25 cellular contexts compared by ENCODE assay signal in the genomic region with DNA sequence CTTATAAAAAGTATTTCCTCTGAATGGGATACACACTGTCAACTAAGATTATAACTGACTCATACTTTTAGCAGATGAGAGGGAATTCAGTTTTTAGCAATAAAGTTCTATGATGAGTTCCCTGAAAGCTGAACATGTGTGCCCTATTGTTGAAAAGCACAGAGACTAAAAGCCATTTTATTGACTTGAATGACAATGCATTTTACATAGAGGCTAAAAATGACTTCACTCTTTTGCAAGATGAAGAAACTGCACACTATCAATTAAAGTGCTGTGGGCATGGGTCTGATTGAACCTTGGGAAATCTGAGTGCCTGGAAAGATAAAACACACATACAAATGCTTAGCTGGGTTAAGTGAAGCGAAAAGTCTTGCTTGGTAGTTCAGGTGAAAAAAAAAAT.
A peak's percentile ranks its signal among the peaks of the same experiment; 100 is the strongest.
DNase-seq lines count a peak whose midpoint lies in the region; ATAC-seq and TF ChIP-seq lines count a peak whose summit lies in the region.
"Had no signal": no experiment of that assay in that cellular context is flagged by ENCODE, and none has a peak within 500 bp of the region (broad histone marks: within the 10 kb centered on the region; RNA-seq: fewer than 3 reads in every experiment).

No MANE protein-coding gene starts in this region.

- no peak overlapping the region for H3K4me3 Mint-ChIP-seq in GM23338
- H3K4me3 Mint-ChIP-seq: CD4-positive, CD25-positive, alpha-beta regulatory T cell had no signal

- H3K4me1 Mint-ChIP-seq in GM23338, result peaks cover 7% of the 10 kb centered on the region; the same call in 1 of the 3 replicates
- H3K4me1 Mint-ChIP-seq: CD4-positive, CD25-positive, alpha-beta regulatory T cell had no signal

- ATAC-seq in GM23338, result no peak
- ATAC-seq in GM19351 (IDR thresholded peaks at IDR 0.05; ENCODE audit: unreplicated experiment), result no peak
- ATAC-seq in HG02938 (IDR thresholded peaks at IDR 0.05; ENCODE audit: unreplicated experiment), result no peak

- peaks cover 42% of the 10 kb centered on the region for H3K36me3 Mint-ChIP-seq in GM23338 (ENCODE audit: low read depth)
- H3K36me3 Mint-ChIP-seq: CD4-positive, CD25-positive, alpha-beta regulatory T cell had no signal

- H3K4me1 ChIP-seq in GM23338 (ENCODE audit: insufficient read depth), result no peaks in the 10 kb centered on the region
- H3K4me1 ChIP-seq: BLaER1, SJSA1 had no signal

- TF ChIP-seq POLR2A in erythroblast (IDR thresholded peaks at IDR 0.05; ENCODE audit: low read length), result no peak

- peaks cover 16% of the 10 kb centered on the region; the same call in 1 of the 2 replicates for H3K36me3 ChIP-seq in GM23338 (ENCODE audit: insufficient read depth)
- H3K36me3 ChIP-seq: BLaER1, SJSA1 had no signal

- DNase-seq in CMK (ENCODE audit: low read depth), result peak; percentile 4
- DNase-seq in GM23338 (ENCODE audit: low spot score), result no peak
- peak; percentile 90 for DNase-seq in OCI-M1 (lab: John Stamatoyannopoulos, UW)
- peak; percentile 81 to 83 for DNase-seq in erythroblast (lab: John Stamatoyannopoulos, UW)
- no peak for DNase-seq in NCI-H2081 (lab: John Stamatoyannopoulos, UW)
- DNase-seq in GM10266 (ENCODE audit: extremely low spot score), result no peak
- DNase-seq: CD4-positive, CD25-positive, alpha-beta regulatory T cell; DMS79 treated with DMSO at 0.1 percent for 48 hours; GF-D8; IMR-90; NCI-H1048; NCI-H1417; NCI-H1694; NCI-H2029 treated with DMSO at 0.1 percent for 48 hours; NCI-H2171 treated with DMSO at 0.1 percent for 48 hours; NCI-H524 treated with DMSO at 0.1 percent for 48 hours; NCI-H774; Right ventricle myocardium superior; RPMI8226; T-helper 2 cell had no signal

- no peak overlapping the region for H3K4me2 ChIP-seq in GM23338
- H3K4me2 ChIP-seq: BLaER1, KMS-11 had no signal

- H3K27ac ChIP-seq in GM23338 (ENCODE audit: low read depth), result no peak overlapping the region
- H3K27ac ChIP-seq: BLaER1, KMS-11, SJSA1 had no signal

- H3K27me3 ChIP-seq in GM23338 (ENCODE audit: insufficient read depth), result no peaks in the 10 kb centered on the region
- H3K27me3 ChIP-seq: BLaER1, SJSA1 had no signal

- no peaks in the 10 kb centered on the region for H3K79me2 ChIP-seq in GM23338 (replicated peaks; ENCODE audit: insufficient read depth)

- H3K27ac Mint-ChIP-seq in GM23338, result peak overlapping the region; percentile 32; the same call in 1 of the 2 replicates
- H3K27ac Mint-ChIP-seq: CD4-positive, CD25-positive, alpha-beta regulatory T cell had no signal

- no peaks in the 10 kb centered on the region; the same call in 1 of the 2 replicates for H3K9me2 ChIP-seq in GM23338 (ENCODE audit: insufficient read depth)

- no peak overlapping the region for H3K4me3 ChIP-seq in GM23338
- H3K4me3 ChIP-seq: BLaER1, SJSA1 had no signal

- H3F3A ChIP-seq in GM23338 (replicated peaks; ENCODE audit: low read depth), result no peaks in the 10 kb centered on the region

- peaks cover 55% of the 10 kb centered on the region for H3K9me3 Mint-ChIP-seq in GM23338

- no peaks in the 10 kb centered on the region for H3K27me3 Mint-ChIP-seq in GM23338 (ENCODE audit: insufficient read depth, low read depth, poor library complexity)
- H3K27me3 Mint-ChIP-seq: CD4-positive, CD25-positive, alpha-beta regulatory T cell had no signal

- no peaks in the 10 kb centered on the region for H4K20me1 ChIP-seq in GM23338 (replicated peaks; ENCODE audit: insufficient read depth)
- H4K20me1 ChIP-seq: BLaER1 had no signal

- no peak for TF ChIP-seq CTCF in GM23338 (conservative IDR thresholded peaks at IDR 0.05; ENCODE audit: low read depth in 2 of 2)
- no peak for TF ChIP-seq CTCF in GM10266 (IDR thresholded peaks at IDR 0.05; ENCODE audit: control insufficient read depth, insufficient read depth, low read depth, missing control alignments)

- H2AFZ ChIP-seq in GM23338, result no peak overlapping the region

TF ChIP-seq in GM23338, 12 proteins besides CTCF, POLR2A, EP300 and RAD21 (continues in another document):
- no peak for TF ChIP-seq STAT1 (IDR thresholded peaks at IDR 0.05; ENCODE audit: unreplicated experiment)
- no peak for TF ChIP-seq JUNB (IDR thresholded peaks at IDR 0.05; ENCODE audit: unreplicated experiment)
- TF ChIP-seq NANOG (IDR thresholded peaks at IDR 0.05; ENCODE audit: borderline replicate concordance), result no peak
- no peak for TF ChIP-seq CREB1 (CRISPR knock-in tag; IDR thresholded peaks at IDR 0.05; ENCODE audit: low read depth)
- no peak for TF ChIP-seq ZNF114 (CRISPR knock-in tag; IDR thresholded peaks at IDR 0.05)
- no peak for TF ChIP-seq ZNF331 (CRISPR knock-in tag; IDR thresholded peaks at IDR 0.05; ENCODE audit: low read depth)
- TF ChIP-seq POLR2AphosphoS5 (IDR thresholded peaks at IDR 0.05; ENCODE audit: low read depth), result no peak
- TF ChIP-seq, protein P1, sequence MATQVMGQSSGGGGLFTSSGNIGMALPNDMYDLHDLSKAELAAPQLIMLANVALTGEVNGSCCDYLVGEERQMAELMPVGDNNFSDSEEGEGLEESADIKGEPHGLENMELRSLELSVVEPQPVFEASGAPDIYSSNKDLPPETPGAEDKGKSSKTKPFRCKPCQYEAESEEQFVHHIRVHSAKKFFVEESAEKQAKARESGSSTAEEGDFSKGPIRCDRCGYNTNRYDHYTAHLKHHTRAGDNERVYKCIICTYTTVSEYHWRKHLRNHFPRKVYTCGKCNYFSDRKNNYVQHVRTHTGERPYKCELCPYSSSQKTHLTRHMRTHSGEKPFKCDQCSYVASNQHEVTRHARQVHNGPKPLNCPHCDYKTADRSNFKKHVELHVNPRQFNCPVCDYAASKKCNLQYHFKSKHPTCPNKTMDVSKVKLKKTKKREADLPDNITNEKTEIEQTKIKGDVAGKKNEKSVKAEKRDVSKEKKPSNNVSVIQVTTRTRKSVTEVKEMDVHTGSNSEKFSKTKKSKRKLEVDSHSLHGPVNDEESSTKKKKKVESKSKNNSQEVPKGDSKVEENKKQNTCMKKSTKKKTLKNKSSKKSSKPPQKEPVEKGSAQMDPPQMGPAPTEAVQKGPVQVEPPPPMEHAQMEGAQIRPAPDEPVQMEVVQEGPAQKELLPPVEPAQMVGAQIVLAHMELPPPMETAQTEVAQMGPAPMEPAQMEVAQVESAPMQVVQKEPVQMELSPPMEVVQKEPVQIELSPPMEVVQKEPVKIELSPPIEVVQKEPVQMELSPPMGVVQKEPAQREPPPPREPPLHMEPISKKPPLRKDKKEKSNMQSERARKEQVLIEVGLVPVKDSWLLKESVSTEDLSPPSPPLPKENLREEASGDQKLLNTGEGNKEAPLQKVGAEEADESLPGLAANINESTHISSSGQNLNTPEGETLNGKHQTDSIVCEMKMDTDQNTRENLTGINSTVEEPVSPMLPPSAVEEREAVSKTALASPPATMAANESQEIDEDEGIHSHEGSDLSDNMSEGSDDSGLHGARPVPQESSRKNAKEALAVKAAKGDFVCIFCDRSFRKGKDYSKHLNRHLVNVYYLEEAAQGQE (IDR thresholded peaks at IDR 0.05; ENCODE audit: unreplicated experiment), result no peak
- TF ChIP-seq ETS1 (IDR thresholded peaks at IDR 0.05), result no peak
- no peak for TF ChIP-seq EZH2phosphoT487 (IDR thresholded peaks at IDR 0.05; ENCODE audit: unreplicated experiment)

Comparison
In these comparisons a context has a peak if more than half of its experiments do, and no peak if none do; other contexts are left out.
1. DNase-seq: peak in CMK (single experiment), OCI-M1 (single experiment) and erythroblast (2 of 2); none in GM23338 (single experiment), NCI-H2081 (0 of 2) and GM10266 (single experiment).